In the genomic region with DNA sequence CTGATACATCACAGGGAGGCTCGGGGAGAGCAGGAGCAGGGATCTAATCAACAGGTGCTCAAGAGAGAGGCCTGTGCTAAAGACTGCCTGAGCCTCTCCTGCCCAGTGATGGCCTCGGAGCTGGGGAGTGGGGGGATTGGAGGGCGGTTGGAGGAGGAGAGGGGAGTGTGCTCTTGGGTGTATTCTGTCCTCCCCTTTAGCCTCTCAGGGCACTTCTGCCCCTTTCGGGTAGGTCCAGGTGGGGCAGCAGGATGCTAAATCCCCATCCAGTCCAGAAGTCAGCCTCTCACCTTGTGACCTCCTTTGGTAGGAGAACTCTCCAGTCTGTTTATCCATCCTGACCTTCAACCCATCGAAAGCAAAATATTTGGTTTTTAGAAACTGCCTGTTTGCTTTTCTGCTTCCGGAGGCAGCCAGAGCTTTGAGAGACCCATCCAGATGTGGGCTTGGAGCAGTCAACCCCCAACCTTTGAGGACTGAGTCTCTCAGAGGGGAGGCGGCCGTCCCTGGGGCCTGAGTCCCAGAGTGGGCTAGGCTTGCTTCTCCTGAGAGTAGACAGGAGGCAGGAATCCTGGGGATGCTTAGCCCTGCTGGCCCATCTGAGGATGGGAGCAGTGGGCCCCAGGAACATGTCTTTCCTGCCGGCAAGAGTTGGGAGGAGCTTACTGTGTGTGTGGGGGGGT, we compare ENCODE assay signal across 21 cellular contexts.
"Had no signal": no experiment of that assay in that cellular context is flagged by ENCODE, and none has a peak within 500 bp of the region (broad histone marks: within the 10 kb centered on the region; RNA-seq: fewer than 3 reads in every experiment).

No MANE protein-coding gene starts in this region.

- H3K9ac ChIP-seq: parathyroid adenoma had no signal

- H3K9me3 ChIP-seq: transverse colon, uterus had no signal

- DNase-seq: activated CD4-positive, alpha-beta T cell treated with anti-CD3 and anti-CD28 coated beads, Interleukin-2, amount 10 ng/mL, durations not matched to agents 24 days and 14 days; activated CD8-positive, alpha-beta memory T cell treated with anti-CD3 and anti-CD28 coated beads, Interleukin-2, amount 10 ng/mL, durations not matched to agents 7 days and 5 days; activated CD8-positive, alpha-beta T cell treated with anti-CD3 and anti-CD28 coated beads for 36 hours; activated effector memory CD4-positive, alpha-beta T cell treated with anti-CD3 and anti-CD28 coated beads, Interleukin-2, amount 50 U/mL, for 16 hours; activated naive CD4-positive, alpha-beta T cell treated with anti-CD3 and anti-CD28 coated beads, Interleukin-2, amount 10 ng/mL, durations not matched to agents 7 days and 5 days; activated T-cell treated with anti-CD3 and anti-CD28 coated beads for 4 hours; amygdala; effector CD4-positive, alpha-beta T cell; erythroblast; foreskin keratinocyte; left ventricle myocardium superior; naive B cell; nucleus accumbens; right cardiac atrium; stimulated activated CD4-positive, alpha-beta T cell treated with anti-CD3 and anti-CD28 coated beads, Interleukin-2, amount 100 ng/mL, for 24 hours; transverse colon; uterus had no signal

- H3K36me3 ChIP-seq: transverse colon, uterus had no signal

- H3K27ac ChIP-seq: foreskin keratinocyte, parathyroid adenoma, skin epidermis, uterus, VCaP had no signal

- H3K4me3 ChIP-seq: skin epidermis, transverse colon, uterus had no signal

- H3K27ac Mint-ChIP-seq: activated CD4-positive, alpha-beta T cell treated with anti-CD3 and anti-CD28 coated beads, Interleukin-2, amount 10 ng/mL, durations not matched to agents 24 days and 14 days; activated CD8-positive, alpha-beta memory T cell treated with anti-CD3 and anti-CD28 coated beads, Interleukin-2, amount 10 ng/mL, durations not matched to agents 7 days and 5 days; activated CD8-positive, alpha-beta T cell treated with anti-CD3 and anti-CD28 coated beads for 36 hours; activated naive CD4-positive, alpha-beta T cell treated with anti-CD3 and anti-CD28 coated beads, Interleukin-2, amount 10 ng/mL, durations not matched to agents 7 days and 5 days; naive B cell; stimulated activated effector memory CD8-positive, alpha-beta T cell treated with anti-CD3 and anti-CD28 coated beads, Interleukin-12 subunit alpha, Interleukin-12 subunit beta, amount 100 ng/mL, for 72 hours had no signal

- H3K27me3 ChIP-seq: foreskin keratinocyte, transverse colon, uterus had no signal

- H3K36me3 Mint-ChIP-seq: activated CD8-positive, alpha-beta memory T cell treated with anti-CD3 and anti-CD28 coated beads, Interleukin-2, amount 10 ng/mL, durations not matched to agents 7 days and 5 days; activated naive CD4-positive, alpha-beta T cell treated with anti-CD3 and anti-CD28 coated beads, Interleukin-2, amount 10 ng/mL, durations not matched to agents 7 days and 5 days; naive B cell; stimulated activated effector memory CD8-positive, alpha-beta T cell treated with anti-CD3 and anti-CD28 coated beads, Interleukin-12 subunit alpha, Interleukin-12 subunit beta, amount 100 ng/mL, for 72 hours had no signal

- ATAC-seq: activated CD8-positive, alpha-beta memory T cell treated with anti-CD3 and anti-CD28 coated beads, Interleukin-2, amount 10 ng/mL, durations not matched to agents 7 days and 5 days; activated CD8-positive, alpha-beta T cell treated with anti-CD3 and anti-CD28 coated beads for 36 hours; foreskin keratinocyte; left ventricle myocardium superior; right cardiac atrium; stimulated activated effector memory CD8-positive, alpha-beta T cell treated with anti-CD3 and anti-CD28 coated beads, Interleukin-12 subunit alpha, Interleukin-12 subunit beta, amount 100 ng/mL, for 72 hours had no signal

- H3K4me1 ChIP-seq: foreskin keratinocyte, parathyroid adenoma, transverse colon, uterus had no signal

- H3K4me3 Mint-ChIP-seq: activated CD4-positive, alpha-beta T cell treated with anti-CD3 and anti-CD28 coated beads, Interleukin-2, amount 10 ng/mL, durations not matched to agents 24 days and 14 days; activated CD8-positive, alpha-beta memory T cell treated with anti-CD3 and anti-CD28 coated beads, Interleukin-2, amount 10 ng/mL, durations not matched to agents 7 days and 5 days; activated CD8-positive, alpha-beta T cell treated with anti-CD3 and anti-CD28 coated beads for 36 hours; activated naive CD4-positive, alpha-beta T cell treated with anti-CD3 and anti-CD28 coated beads, Interleukin-2, amount 10 ng/mL, durations not matched to agents 7 days and 5 days; naive B cell; stimulated activated effector memory CD8-positive, alpha-beta T cell treated with anti-CD3 and anti-CD28 coated beads, Interleukin-12 subunit alpha, Interleukin-12 subunit beta, amount 100 ng/mL, for 72 hours had no signal

- H3K9me3 Mint-ChIP-seq: activated CD4-positive, alpha-beta T cell treated with anti-CD3 and anti-CD28 coated beads, Interleukin-2, amount 10 ng/mL, durations not matched to agents 24 days and 14 days; activated naive CD4-positive, alpha-beta T cell treated with anti-CD3 and anti-CD28 coated beads, Interleukin-2, amount 10 ng/mL, durations not matched to agents 7 days and 5 days; stimulated activated effector memory CD8-positive, alpha-beta T cell treated with anti-CD3 and anti-CD28 coated beads, Interleukin-12 subunit alpha, Interleukin-12 subunit beta, amount 100 ng/mL, for 72 hours had no signal

- H3K4me1 Mint-ChIP-seq: activated CD4-positive, alpha-beta T cell treated with anti-CD3 and anti-CD28 coated beads, Interleukin-2, amount 10 ng/mL, durations not matched to agents 24 days and 14 days; activated CD8-positive, alpha-beta memory T cell treated with anti-CD3 and anti-CD28 coated beads, Interleukin-2, amount 10 ng/mL, durations not matched to agents 7 days and 5 days; activated naive CD4-positive, alpha-beta T cell treated with anti-CD3 and anti-CD28 coated beads, Interleukin-2, amount 10 ng/mL, durations not matched to agents 7 days and 5 days; naive B cell; stimulated activated effector memory CD8-positive, alpha-beta T cell treated with anti-CD3 and anti-CD28 coated beads, Interleukin-12 subunit alpha, Interleukin-12 subunit beta, amount 100 ng/mL, for 72 hours had no signal

- H3K79me2 ChIP-seq: parathyroid adenoma had no signal

- H2AFZ ChIP-seq: parathyroid adenoma had no signal

- H3K27me3 Mint-ChIP-seq: activated CD4-positive, alpha-beta T cell treated with anti-CD3 and anti-CD28 coated beads, Interleukin-2, amount 10 ng/mL, durations not matched to agents 24 days and 14 days; activated CD8-positive, alpha-beta T cell treated with anti-CD3 and anti-CD28 coated beads for 36 hours had no signal
